8 cellular contexts compared by ENCODE assay signal in genomic region chr21:17610862-17611261, GRCh38. TPM values are rescaled to one million over a fixed set of nuclear protein-coding genes. Genes with fewer than 3 reads are reported as not detected.
DNase-seq lines count a peak whose midpoint lies in the region; ATAC-seq and TF ChIP-seq lines count a peak whose summit lies in the region.

No MANE protein-coding gene starts in this region.

- H3K27me3 ChIP-seq in endocrine pancreas (ENCODE audit: control insufficient read depth, insufficient read depth, low read length) = no peaks in the 10 kb centered on the region
- peaks cover 17% of the 10 kb centered on the region for H3K27me3 ChIP-seq in neural cell (ENCODE audit: insufficient read depth, low read depth, low read length)

- no peak for TF ChIP-seq EP300 in neural cell (conservative IDR thresholded peaks at IDR 0.05; ENCODE audit: poor library complexity, severe bottlenecking)

- no peak for TF ChIP-seq CTCF in RWPE1 (conservative IDR thresholded peaks at IDR 0.05; ENCODE audit: low read depth)
- TF ChIP-seq CTCF in neural cell (IDR thresholded peaks at IDR 0.05; ENCODE audit: poor library complexity, severe bottlenecking) = no peak

- ATAC-seq in HG03571 (IDR thresholded peaks at IDR 0.05; ENCODE audit: unreplicated experiment) (no peak), HG02610 (IDR thresholded peaks at IDR 0.05; ENCODE audit: unreplicated experiment) (no peak)

- DNase-seq in GM03348 (ENCODE audit: low spot score) (peak; percentile 5), RWPE1 (ENCODE audit: low spot score) (no peak), DMS153 (lab: John Stamatoyannopoulos, UW) (no peak)
- no peak for DNase-seq in stimulated activated CD4-positive, alpha-beta T cell treated with anti-CD3 and anti-CD28 coated beads, Interleukin-4, amount 100 ng/mL, for 1 hour

- no peak overlapping the region for H2AFZ ChIP-seq in neural cell (ENCODE audit: low read depth, low read length)

- H3K4me3 ChIP-seq in endocrine pancreas (ENCODE audit: control insufficient read depth, insufficient read depth, low read length) (peak overlapping the region; percentile 96), neural cell (ENCODE audit: low read length) (peak overlapping the region; percentile 86)

- H3K4me1 ChIP-seq in endocrine pancreas (ENCODE audit: control insufficient read depth, insufficient read depth, low read length) = peaks cover 18% of the 10 kb centered on the region

- H4K20me1 ChIP-seq in neural cell (ENCODE audit: insufficient read depth) = no peaks in the 10 kb centered on the region

- CTCF ChIA-PET in RWPE1 (lab: Yijun Ruan, JAX) = interaction anchor here (1.0 kb wide), 1 partner anchor 224 kb away, joined by 3 read pairs; no protein-coding TSS in a partner anchor

- POLR2A ChIA-PET in RWPE1 (lab: Yijun Ruan, JAX; ENCODE audit: low non-redundant PET) = no interaction called here

- H3K79me2 ChIP-seq in neural cell (replicated peaks; ENCODE audit: insufficient read depth, low read length) = peaks cover 31% of the 10 kb centered on the region

- no peak for TF ChIP-seq RAD21 in neural cell (conservative IDR thresholded peaks at IDR 0.05)

- H3K9ac ChIP-seq in endocrine pancreas (ENCODE audit: control insufficient read depth, insufficient read depth, low read length) (peak overlapping the region; percentile 54), neural cell (ENCODE audit: low read length) (no peak overlapping the region)

- no peaks in the 10 kb centered on the region for H3F3A ChIP-seq in neural cell (ENCODE audit: insufficient read depth, low read length, poor library complexity, severe bottlenecking)

- no peaks in the 10 kb centered on the region for H3K36me3 ChIP-seq in endocrine pancreas (ENCODE audit: control insufficient read depth, insufficient read depth, low read length)
- no peaks in the 10 kb centered on the region for H3K36me3 ChIP-seq in neural cell (ENCODE audit: insufficient read depth, low read length)

- H3K9me2 ChIP-seq in neural cell (ENCODE audit: insufficient read depth, low read length) = no peaks in the 10 kb centered on the region

- peak overlapping the region; percentile 60 for H3K4me2 ChIP-seq in neural cell (ENCODE audit: low read length)

- H3K9me3 ChIP-seq in endocrine pancreas (ENCODE audit: control insufficient read depth, low read length) (no peaks in the 10 kb centered on the region), neural cell (ENCODE audit: low read length) (no peaks in the 10 kb centered on the region)

- H3K27ac ChIP-seq in RWPE1 = peak overlapping the region; percentile 70
- no peak overlapping the region for H3K27ac ChIP-seq in neural cell (ENCODE audit: low read length)

TF ChIP-seq in neural cell, 6 proteins besides CTCF, POLR2A, EP300 and RAD21:
- TF ChIP-seq POLR2AphosphoS5 (IDR thresholded peaks at IDR 0.05) (no peak), SMC3 (conservative IDR thresholded peaks at IDR 0.05; ENCODE audit: poor library complexity) (no peak), EZH2 (IDR thresholded peaks at IDR 0.05; ENCODE audit: borderline replicate concordance, insufficient read depth, low read length, poor library complexity, severe bottlenecking) (no peak), TAF1 (IDR thresholded peaks at IDR 0.05; ENCODE audit: low read depth) (no peak), REST (IDR thresholded peaks at IDR 0.05; ENCODE audit: borderline replicate concordance) (no peak), MXI1 (conservative IDR thresholded peaks at IDR 0.05; ENCODE audit: poor library complexity, severe bottlenecking) (no peak)

RNA-seq across cellular contexts. Expression of gene BTG3, which starts 1.8 kb away (rescaled TPM):
- 38.5 and 39.1 TPM in 2 replicates for polyA plus RNA-seq in neural cell
- 36.2 and 37.5 TPM in 2 replicates for polyA minus RNA-seq in neural cell
